Comparison of ENCODE assay signal across 25 cellular contexts in genomic region chr15:81047948-81048347, GRCh38.
"Had no signal": no experiment of that assay in that cellular context is flagged by ENCODE, and none has a peak within 500 bp of the region (broad histone marks: within the 10 kb centered on the region; RNA-seq: fewer than 3 reads in every experiment).

No MANE protein-coding gene starts in this region.

- H3K27ac ChIP-seq: adrenal gland, esophagus muscularis mucosa, heart right ventricle, WERI-Rb-1 had no signal

- ATAC-seq: activated CD4-positive, CD25-positive, alpha-beta regulatory T cell treated with anti-CD3 and anti-CD28 coated beads, Interleukin-2, amount 50 U/mL, for 24 hours; activated CD8-positive, alpha-beta memory T cell treated with anti-CD3 and anti-CD28 coated beads, Interleukin-2, amount 10 ng/mL, durations not matched to agents 7 days and 5 days; activated CD8-positive, alpha-beta T cell treated with anti-CD3 and anti-CD28 coated beads, Interleukin-2, amount 10 ng/mL, durations not matched to agents 7 days and 5 days; activated naive CD8-positive, alpha-beta T cell treated with anti-CD3 and anti-CD28 coated beads, Interleukin-2, amount 50 U/mL, for 24 hours; heart right ventricle; T-cell had no signal

- DNase-seq: activated B cell treated with CpG ODN at 0.5 μM for 24 hours; activated CD4-positive, alpha-beta T cell treated with anti-CD3 and anti-CD28 coated beads for 48 hours; activated CD4-positive, alpha-beta T cell treated with anti-CD3 and anti-CD28 coated beads, Interleukin-2, amount 50 U/mL, for 1 hour; activated CD4-positive, alpha-beta T cell treated with anti-CD3 and anti-CD28 coated beads, Interleukin-2, amount 50 U/mL, for 48 hours; activated CD8-positive, alpha-beta memory T cell treated with anti-CD3 and anti-CD28 coated beads, Interleukin-2, amount 10 ng/mL, durations not matched to agents 7 days and 5 days; activated CD8-positive, alpha-beta memory T cell treated with anti-CD3 and anti-CD28 coated beads, Interleukin-2, amount 50 U/mL, for 4 hours; activated effector memory CD4-positive, alpha-beta T cell treated with anti-CD3 and anti-CD28 coated beads, Interleukin-2, amount 50 U/mL, for 16 hours; activated naive CD4-positive, alpha-beta T cell treated with anti-CD3 and anti-CD28 coated beads for 36 hours; activated naive CD8-positive, alpha-beta T cell treated with anti-CD3 and anti-CD28 coated beads for 36 hours; activated naive CD8-positive, alpha-beta T cell treated with anti-CD3 and anti-CD28 coated beads, Interleukin-2, amount 50 U/mL, for 24 hours; activated T-cell treated with anti-CD3 and anti-CD28 coated beads, Interleukin-2, amount 50 U/mL, for 1 hour; activated T-cell treated with anti-CD3 and anti-CD28 coated beads, Interleukin-2, amount 50 U/mL, for 48 hours; adrenal gland; amygdala; aorta; effector memory CD4-positive, alpha-beta T cell; endodermal cell; foreskin fibroblast; heart right ventricle; T-cell; T1000; WERI-Rb-1 had no signal
